In the genomic region with DNA sequence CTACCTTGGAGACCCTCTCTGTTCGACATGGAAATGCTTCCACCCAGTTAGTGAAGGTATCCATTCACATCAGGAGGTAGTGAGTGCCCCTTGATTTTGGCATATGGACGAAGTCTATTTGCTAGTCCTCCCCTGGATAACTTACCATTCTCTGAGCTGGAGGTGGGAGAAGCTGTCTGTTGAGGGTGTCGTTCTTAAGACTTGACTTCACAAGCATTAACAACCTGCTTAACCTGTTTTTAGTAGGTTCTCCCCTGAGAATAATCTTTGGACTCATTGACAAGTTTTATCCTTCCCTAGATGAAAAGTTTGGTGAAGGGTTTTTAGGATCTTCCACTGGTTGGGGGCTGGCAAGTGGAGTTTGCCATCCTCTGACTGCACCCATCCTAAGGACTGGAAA, we compare ENCODE assay signal across 18 cellular contexts.
A peak's percentile ranks its signal among the peaks of the same experiment; 100 is the strongest.
DNase-seq lines count a peak whose midpoint lies in the region; ATAC-seq, FAIRE-seq and TF ChIP-seq lines count a peak whose summit lies in the region.
"Had no signal": no experiment of that assay in that cellular context is flagged by ENCODE, and none has a peak within 500 bp of the region (broad histone marks: within the 10 kb centered on the region; RNA-seq: fewer than 3 reads in every experiment).

No MANE protein-coding gene starts in this region.

- BruUV-seq in PC-3 (replicated peaks; lab: Mats Ljungman, UMichigan) (no TSS peak), endothelial cell of umbilical vein (replicated peaks; lab: Mats Ljungman, UMichigan) (no TSS peak)

- no peaks in the 10 kb centered on the region for H3K4me1 Mint-ChIP-seq in CD8-positive, alpha-beta memory T cell

- CTCF ChIA-PET in CD8-positive, alpha-beta memory T cell (lab: Charles Lee): no interaction called here
- CTCF ChIA-PET in PC-3 (lab: Charles Lee) (no interaction called here), endothelial cell of umbilical vein (lab: Charles Lee) (no interaction called here)

- no peaks in the 10 kb centered on the region for H3F3A ChIP-seq in PC-3 (ENCODE audit: low read length, unreplicated experiment)

- H3K9me3 Mint-ChIP-seq in CD8-positive, alpha-beta memory T cell: peaks cover 0 to 24% (median 19%) of the 10 kb centered on the region in 5 donors
- H3K9me3 Mint-ChIP-seq: GM23338 had no signal

- H3K4me1 ChIP-seq in CD8-positive, alpha-beta memory T cell (ENCODE audit: insufficient read depth, low read length): no peaks in the 10 kb centered on the region
- H3K4me1 ChIP-seq in PC-3 (ENCODE audit: insufficient read depth, low read length): peaks cover 16% of the 10 kb centered on the region
- H3K4me1 ChIP-seq in endothelial cell of umbilical vein (ENCODE audit: control insufficient read depth, extremely low read depth, insufficient read depth, low read length): peaks cover 22% of the 10 kb centered on the region
- H3K4me1 ChIP-seq in osteoblast (ENCODE audit: insufficient read depth, low read length): peaks cover 31% of the 10 kb centered on the region
- H3K4me1 ChIP-seq: A549, BE2C, SJCRH30 had no signal

- POLR2A ChIA-PET in CD8-positive, alpha-beta memory T cell (lab: Charles Lee): no interaction called here
- POLR2A ChIA-PET in PC-3 (lab: Charles Lee; ENCODE audit: unreplicated experiment): no interaction called here
- POLR2A ChIA-PET in endothelial cell of umbilical vein (lab: Charles Lee): no interaction called here

- no peaks in the 10 kb centered on the region for H3K9me1 ChIP-seq in endothelial cell of umbilical vein (replicated peaks; ENCODE audit: control insufficient read depth, extremely low read depth, insufficient read depth, low read length)

- dilution Hi-C loops in endothelial cell of umbilical vein (cut with MboI; ENCODE audit: extremely low pct_ligation_motif_present, low sequenced_read_pairs): no loop called here

- H2AFZ ChIP-seq in PC-3 (ENCODE audit: low read length) (no peak overlapping the region), endothelial cell of umbilical vein (ENCODE audit: low read depth, low read length) (no peak overlapping the region), osteoblast (ENCODE audit: low read length) (no peak overlapping the region)
- H2AFZ ChIP-seq: GM23338 had no signal

- H3K4me3 Mint-ChIP-seq in CD8-positive, alpha-beta memory T cell: no peak overlapping the region
- H3K4me3 Mint-ChIP-seq: GM23338 had no signal

- H3K27me3 ChIP-seq in CD8-positive, alpha-beta memory T cell (ENCODE audit: insufficient read depth, low read length, poor library complexity, severe bottlenecking): no peaks in the 10 kb centered on the region
- no peaks in the 10 kb centered on the region for H3K27me3 ChIP-seq in PC-3 (ENCODE audit: low read length)
- no peaks in the 10 kb centered on the region for H3K27me3 ChIP-seq in endothelial cell of umbilical vein (ENCODE audit: control insufficient read depth in 2 of 2, insufficient read depth in 2 of 2, low read length in 2 of 2)
- H3K27me3 ChIP-seq in osteoblast (ENCODE audit: insufficient read depth, low read length): no peaks in the 10 kb centered on the region
- H3K27me3 ChIP-seq: BE2C, SJCRH30 had no signal

- H4K20me1 ChIP-seq in PC-3 (ENCODE audit: low read length) (no peaks in the 10 kb centered on the region), endothelial cell of umbilical vein (replicated peaks; ENCODE audit: control insufficient read depth, extremely low read depth, insufficient read depth, low read length) (no peaks in the 10 kb centered on the region), osteoblast (ENCODE audit: insufficient read depth, low read length) (no peaks in the 10 kb centered on the region)

- no peak for ATAC-seq in PC-3
- no peak for ATAC-seq in HG02852 (IDR thresholded peaks at IDR 0.05; ENCODE audit: unreplicated experiment)
- ATAC-seq: A549, GM23338 had no signal

- H3K9ac ChIP-seq in PC-3 (ENCODE audit: low read length): no peak overlapping the region
- no peak overlapping the region for H3K9ac ChIP-seq in endothelial cell of umbilical vein (replicated peaks; ENCODE audit: extremely low read depth, insufficient read depth, low read length)

- H3K4me3 ChIP-seq in CD8-positive, alpha-beta memory T cell (ENCODE audit: low read length): no peak overlapping the region
- no peak overlapping the region for H3K4me3 ChIP-seq in PC-3 (ENCODE audit: low read length)
- H3K4me3 ChIP-seq in endothelial cell of umbilical vein (replicated peaks in 1 of 3; ENCODE audit: insufficient read depth in 1 of 3, low read depth in 1 of 3, low read length in 3 of 3): no peak overlapping the region
- no peak overlapping the region for H3K4me3 ChIP-seq in osteoblast (ENCODE audit: insufficient read depth, low read length)
- H3K4me3 ChIP-seq: A549, GM23338, SJCRH30 had no signal

- H3K9me3 ChIP-seq in CD8-positive, alpha-beta memory T cell (ENCODE audit: low read length): no peaks in the 10 kb centered on the region
- H3K9me3 ChIP-seq in PC-3 (ENCODE audit: low read length): no peaks in the 10 kb centered on the region
- H3K9me3 ChIP-seq in endothelial cell of umbilical vein (replicated peaks; ENCODE audit: control insufficient read depth, insufficient read depth, low read length): no peaks in the 10 kb centered on the region
- H3K9me3 ChIP-seq in osteoblast (ENCODE audit: low read depth, low read length): no peaks in the 10 kb centered on the region
- H3K9me3 ChIP-seq: A549, BE2C, SJCRH30 had no signal

- H3K36me3 ChIP-seq in CD8-positive, alpha-beta memory T cell (ENCODE audit: insufficient read depth, low read length): no peaks in the 10 kb centered on the region
- no peaks in the 10 kb centered on the region for H3K36me3 ChIP-seq in PC-3 (ENCODE audit: low read depth, low read length)
- no peaks in the 10 kb centered on the region for H3K36me3 ChIP-seq in endothelial cell of umbilical vein (ENCODE audit: control insufficient read depth in 2 of 2, extremely low read depth in 1 of 2, insufficient read depth in 2 of 2, low read length in 2 of 2)
- no peaks in the 10 kb centered on the region for H3K36me3 ChIP-seq in osteoblast (ENCODE audit: insufficient read depth, low read length)
- H3K36me3 ChIP-seq: BE2C, SJCRH30 had no signal

- no peak for DNase-seq in CD8-positive, alpha-beta memory T cell
- DNase-seq in PC-3 (peak; percentile 33), endothelial cell of umbilical vein (ENCODE audit: low read depth, low spot score) (no peak), osteoblast (ENCODE audit: insufficient read length, low spot score, missing footprints) (no peak), ecto neural progenitor cell (ENCODE audit: low spot score) (no peak), iPS-NIHi11 (ENCODE audit: low spot score) (no peak)
- DNase-seq: BE2C, DMS79 treated with DMSO at 0.1 percent for 48 hours, HCEC 1CT, Karpas-422, NCI-H1417, NCI-H1694 treated with DMSO at 0.1 percent for 48 hours, NCI-H510A, SJCRH30 had no signal

- FAIRE-seq in endothelial cell of umbilical vein (lab: Jason Lieb, UNC): no peak
- FAIRE-seq: A549, GM12892 had no signal

- H3K27ac ChIP-seq in CD8-positive, alpha-beta memory T cell (ENCODE audit: low read depth, low read length): peak overlapping the region; percentile 0
- H3K27ac ChIP-seq in PC-3 (ENCODE audit: low read length) (no peak overlapping the region), endothelial cell of umbilical vein (ENCODE audit: insufficient read depth, low read depth, low read length) (peak overlapping the region; percentile 91), osteoblast (ENCODE audit: low read depth, low read length) (peak overlapping the region; percentile 94)
- H3K27ac ChIP-seq: A549, SJCRH30 had no signal

- no peaks in the 10 kb centered on the region for H3K36me3 Mint-ChIP-seq in CD8-positive, alpha-beta memory T cell

- TF ChIP-seq POLR2A in endothelial cell of umbilical vein (IDR thresholded peaks at IDR 0.05; ENCODE audit: low read depth, low read length): no peak

- no peaks in the 10 kb centered on the region for H3K27me3 Mint-ChIP-seq in CD8-positive, alpha-beta memory T cell

- H3K9me2 ChIP-seq in PC-3 (replicated peaks; ENCODE audit: low read length): no peaks in the 10 kb centered on the region

- no peak overlapping the region for H3K27ac Mint-ChIP-seq in CD8-positive, alpha-beta memory T cell
- H3K27ac Mint-ChIP-seq: GM23338 had no signal

- TF ChIP-seq CTCF in PC-3 (conservative IDR thresholded peaks at IDR 0.05; ENCODE audit: low read depth, low read length): no peak
- TF ChIP-seq CTCF in endothelial cell of umbilical vein (IDR thresholded peaks at IDR 0.05; ENCODE audit: extremely low read depth in 1 of 2, insufficient read depth in 1 of 2, low read depth in 1 of 2, low read length in 2 of 2): no peak
- no peak for TF ChIP-seq CTCF in osteoblast (IDR thresholded peaks at IDR 0.05; ENCODE audit: extremely low read depth, low read depth, low read length)

- H3K4me2 ChIP-seq in PC-3 (ENCODE audit: low read length) (no peak overlapping the region), endothelial cell of umbilical vein (ENCODE audit: insufficient read depth, low read length) (no peak overlapping the region), osteoblast (ENCODE audit: insufficient read depth, low read length) (no peak overlapping the region)
- H3K4me2 ChIP-seq: A549, GM23338 had no signal

- intact Hi-C loops in PC-3 (cut with micrococcal nuclease) (no loop called here), endothelial cell of umbilical vein (cut with micrococcal nuclease) (loop anchor here (2.0 to 10.0 kb wide), 3 partner anchors 150 to 352 kb away; no protein-coding TSS in a partner anchor)

- no peaks in the 10 kb centered on the region for H3K79me2 ChIP-seq in PC-3 (ENCODE audit: low read length)
- no peaks in the 10 kb centered on the region for H3K79me2 ChIP-seq in endothelial cell of umbilical vein (ENCODE audit: control insufficient read depth, insufficient read depth, low read length)
- H3K79me2 ChIP-seq in osteoblast (ENCODE audit: insufficient read depth, low read length): no peaks in the 10 kb centered on the region

TF ChIP-seq in endothelial cell of umbilical vein, 7 proteins besides CTCF, POLR2A, EP300 and RAD21:
- TF ChIP-seq POLR2AphosphoS5 (IDR thresholded peaks at IDR 0.05; ENCODE audit: insufficient read depth, low read depth, low read length): no peak
- no peak for TF ChIP-seq FOS (IDR thresholded peaks at IDR 0.05; ENCODE audit: borderline replicate concordance, insufficient read depth, low read length)
- no peak for TF ChIP-seq GATA2 (IDR thresholded peaks at IDR 0.05; ENCODE audit: insufficient read depth, insufficient read length, low read depth, low read length)
- TF ChIP-seq MYC (IDR thresholded peaks at IDR 0.05; ENCODE audit: low read depth, low read length): no peak
- TF ChIP-seq, protein P1, sequence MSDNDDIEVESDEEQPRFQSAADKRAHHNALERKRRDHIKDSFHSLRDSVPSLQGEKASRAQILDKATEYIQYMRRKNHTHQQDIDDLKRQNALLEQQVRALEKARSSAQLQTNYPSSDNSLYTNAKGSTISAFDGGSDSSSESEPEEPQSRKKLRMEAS (IDR thresholded peaks at IDR 0.05; ENCODE audit: insufficient read depth, insufficient read length): no peak
- TF ChIP-seq JUN (IDR thresholded peaks at IDR 0.05; ENCODE audit: borderline replicate concordance, insufficient read depth, insufficient read length, low read depth): no peak
- TF ChIP-seq EZH2 (IDR thresholded peaks at IDR 0.05; ENCODE audit: borderline replicate concordance, low read depth, low read length, severe bottlenecking): no peak
TF ChIP-seq in endothelial cell of umbilical vein: peak in this region for 0.
